ENCODE assay signal across 8 cellular contexts in the genomic region with DNA sequence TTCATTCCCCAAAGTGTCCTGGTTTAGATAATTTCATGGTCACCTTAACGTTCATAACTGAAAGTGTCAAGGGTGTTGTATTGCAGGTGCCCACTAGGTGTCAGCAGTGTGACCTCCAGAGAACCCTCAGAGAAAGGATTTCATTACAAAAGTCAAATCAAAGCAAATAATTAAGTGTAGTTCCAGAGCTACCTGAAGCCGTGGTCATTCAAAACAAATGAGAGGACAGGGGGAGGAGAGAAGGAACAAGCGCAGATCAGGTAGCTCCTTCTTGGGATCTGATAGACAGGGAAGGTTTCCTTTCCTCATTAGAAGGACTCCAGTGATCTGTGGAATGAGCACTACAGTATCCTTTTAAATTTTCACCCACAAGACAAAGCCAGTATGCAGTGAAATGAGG. TPM values are rescaled to one million over a fixed set of nuclear protein-coding genes. Genes with fewer than 3 reads are reported as not detected.
DNase-seq lines count a peak whose midpoint lies in the region; ATAC-seq, FAIRE-seq and TF ChIP-seq lines count a peak whose summit lies in the region.

A gene with protein sequence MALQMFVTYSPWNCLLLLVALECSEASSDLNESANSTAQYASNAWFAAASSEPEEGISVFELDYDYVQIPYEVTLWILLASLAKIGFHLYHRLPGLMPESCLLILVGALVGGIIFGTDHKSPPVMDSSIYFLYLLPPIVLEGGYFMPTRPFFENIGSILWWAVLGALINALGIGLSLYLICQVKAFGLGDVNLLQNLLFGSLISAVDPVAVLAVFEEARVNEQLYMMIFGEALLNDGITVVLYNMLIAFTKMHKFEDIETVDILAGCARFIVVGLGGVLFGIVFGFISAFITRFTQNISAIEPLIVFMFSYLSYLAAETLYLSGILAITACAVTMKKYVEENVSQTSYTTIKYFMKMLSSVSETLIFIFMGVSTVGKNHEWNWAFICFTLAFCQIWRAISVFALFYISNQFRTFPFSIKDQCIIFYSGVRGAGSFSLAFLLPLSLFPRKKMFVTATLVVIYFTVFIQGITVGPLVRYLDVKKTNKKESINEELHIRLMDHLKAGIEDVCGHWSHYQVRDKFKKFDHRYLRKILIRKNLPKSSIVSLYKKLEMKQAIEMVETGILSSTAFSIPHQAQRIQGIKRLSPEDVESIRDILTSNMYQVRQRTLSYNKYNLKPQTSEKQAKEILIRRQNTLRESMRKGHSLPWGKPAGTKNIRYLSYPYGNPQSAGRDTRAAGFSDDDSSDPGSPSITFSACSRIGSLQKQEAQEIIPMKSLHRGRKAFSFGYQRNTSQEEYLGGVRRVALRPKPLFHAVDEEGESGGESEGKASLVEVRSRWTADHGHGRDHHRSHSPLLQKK (plus strand): TSS at position 207 of the 400 bp plus-strand sequence. CDS start 534 bp downstream, outside the sequence.

- no TSS peak for BruUV-seq in MCF 10A (replicated peaks; lab: Mats Ljungman, UMichigan)

- ATAC-seq in T-cell (replicated peaks in 1 of 4) (peak in 3 of 4 experiments; percentile 57 to 62 (median 60)), HG02610 (IDR thresholded peaks at IDR 0.05; ENCODE audit: unreplicated experiment) (no peak)

- H3K4me1 ChIP-seq in liver (ENCODE audit: control insufficient read depth in 4 of 4, insufficient read depth in 4 of 4, low read length in 3 of 4), result no peaks in the 10 kb centered on the region

- H3K27ac Mint-ChIP-seq in T-cell (no peak within 1 kb of the TSS), MCF 10A (ENCODE audit: low read depth, unreplicated experiment) (no peak within 1 kb of the TSS)

- intact Hi-C loops in MCF 10A (cut with micrococcal nuclease), result loop anchor here (1.0 to 5.0 kb wide), 5 partner anchors 48 to 334 kb away; no protein-coding TSS in a partner anchor

- peak; percentile 81 for FAIRE-seq in GM18507 (lab: Jason Lieb, UNC)

- WGBS in liver, result 3% methylated on average over 3 of the region's 3 CpGs

- no peaks in the 10 kb centered on the region for H3K36me3 ChIP-seq in liver (ENCODE audit: control insufficient read depth in 4 of 4, insufficient read depth in 3 of 4, low read depth in 1 of 4, low read length in 3 of 4)

- TF ChIP-seq RAD21 in liver (IDR thresholded peaks at IDR 0.05), result peak; percentile 86 to 90

- H3K4me1 Mint-ChIP-seq in T-cell (no peaks in the 10 kb centered on the region), MCF 10A (ENCODE audit: insufficient read depth, unreplicated experiment) (no peaks in the 10 kb centered on the region)

- no peak within 1 kb of the TSS for H3K27ac ChIP-seq in C4-2B
- H3K27ac ChIP-seq in liver (ENCODE audit: low read depth in 1 of 2, low read length in 2 of 2), result no peak within 1 kb of the TSS

- peaks cover 0 to 4% (median 0%) of the 10 kb centered on the region in 4 donors for H3K27me3 ChIP-seq in liver (ENCODE audit: control insufficient read depth in 4 of 4, insufficient read depth in 4 of 4, low read length in 3 of 4)

- H3K9me3 ChIP-seq in liver (ENCODE audit: control insufficient read depth in 4 of 4, low read length in 3 of 4), result peaks cover 0 to 7% (median 0%) of the 10 kb centered on the region in 4 donors

- POLR2A ChIA-PET in T-cell (lab: Charles Lee), result no interaction called here
- POLR2A ChIA-PET in MCF 10A (lab: Yijun Ruan, JAX), result interaction anchor here (0.6 to 1.9 kb wide), 5 partner anchors 10 to 143 kb away, joined by 3 to 9 read pairs (median 3); no protein-coding TSS in a partner anchor

- CTCF ChIA-PET in T-cell (lab: Charles Lee), result interaction anchor here (0.5 to 2.5 kb wide), 9 partner anchors 10 to 400 kb away, joined by 3 to 15 read pairs (median 3); no protein-coding TSS in a partner anchor
- CTCF ChIA-PET in MCF 10A (lab: Yijun Ruan, JAX), result interaction anchor here (0.6 to 16.8 kb wide), 70 partner anchors 8 to 1158 kb away, joined by 3 to 291 read pairs (median 5); no protein-coding TSS in a partner anchor

- DNase-seq in GM18507 (ENCODE audit: extremely low spot score, insufficient read length, low read depth) (no peak), HS-5 (ENCODE audit: low read depth) (peak; percentile 13), T-cell (peak in 30 of 34 experiments; percentile 9 to 51 (median 32)), MCF 10A (ENCODE audit: unreplicated experiment) (peak; percentile 62)
- peak; percentile 11 for DNase-seq in stimulated activated CD8-positive, alpha-beta memory T cell treated with anti-CD3 and anti-CD28 coated beads, Interleukin-12 subunit alpha, Interleukin-12 subunit beta, amount 100 ng/mL, for 4 hours (ENCODE audit: low read depth)

- TF ChIP-seq CTCF in C4-2B (conservative IDR thresholded peaks at IDR 0.05) (peak; percentile 88), MCF 10A (IDR thresholded peaks at IDR 0.05; ENCODE audit: unreplicated experiment) (peak; percentile 79), liver (IDR thresholded peaks at IDR 0.05; ENCODE audit: low read depth, low read length, missing input control) (peak; percentile 84)

- H3K36me3 Mint-ChIP-seq in T-cell (peaks cover 6% of the 10 kb centered on the region), MCF 10A (ENCODE audit: insufficient read depth, unreplicated experiment) (no peaks in the 10 kb centered on the region)

- H3K4me3 Mint-ChIP-seq in T-cell, result no peak within 1 kb of the TSS
- H3K4me3 Mint-ChIP-seq in MCF 10A (ENCODE audit: unreplicated experiment), result no peak within 1 kb of the TSS

- no peak within 1 kb of the TSS for H3K9ac ChIP-seq in liver (ENCODE audit: low read depth in 1 of 2, low read length in 2 of 2)

- H3K4me3 ChIP-seq in liver (ENCODE audit: low read depth in 1 of 3, low read length in 3 of 3), result no peak within 1 kb of the TSS

- H3K27me3 Mint-ChIP-seq in T-cell, result peaks cover 28% of the 10 kb centered on the region in 2 donors
- H3K27me3 Mint-ChIP-seq in MCF 10A (ENCODE audit: insufficient read depth, unreplicated experiment), result peaks cover 11% of the 10 kb centered on the region

- H3K9me3 Mint-ChIP-seq in T-cell (peaks cover 2 to 15% (median 8%) of the 10 kb centered on the region in 3 donors), MCF 10A (ENCODE audit: unreplicated experiment) (peaks cover 9% of the 10 kb centered on the region)

TF ChIP-seq in liver, 16 proteins besides CTCF, POLR2A, EP300 and RAD21 (continues in another document):
- no peak for TF ChIP-seq YY1 (IDR thresholded peaks at IDR 0.05)
- TF ChIP-seq GABPA (IDR thresholded peaks at IDR 0.05 in 1 of 2, conservative IDR thresholded peaks at IDR 0.05 in 1 of 2), result no peak
- TF ChIP-seq, protein P1, sequence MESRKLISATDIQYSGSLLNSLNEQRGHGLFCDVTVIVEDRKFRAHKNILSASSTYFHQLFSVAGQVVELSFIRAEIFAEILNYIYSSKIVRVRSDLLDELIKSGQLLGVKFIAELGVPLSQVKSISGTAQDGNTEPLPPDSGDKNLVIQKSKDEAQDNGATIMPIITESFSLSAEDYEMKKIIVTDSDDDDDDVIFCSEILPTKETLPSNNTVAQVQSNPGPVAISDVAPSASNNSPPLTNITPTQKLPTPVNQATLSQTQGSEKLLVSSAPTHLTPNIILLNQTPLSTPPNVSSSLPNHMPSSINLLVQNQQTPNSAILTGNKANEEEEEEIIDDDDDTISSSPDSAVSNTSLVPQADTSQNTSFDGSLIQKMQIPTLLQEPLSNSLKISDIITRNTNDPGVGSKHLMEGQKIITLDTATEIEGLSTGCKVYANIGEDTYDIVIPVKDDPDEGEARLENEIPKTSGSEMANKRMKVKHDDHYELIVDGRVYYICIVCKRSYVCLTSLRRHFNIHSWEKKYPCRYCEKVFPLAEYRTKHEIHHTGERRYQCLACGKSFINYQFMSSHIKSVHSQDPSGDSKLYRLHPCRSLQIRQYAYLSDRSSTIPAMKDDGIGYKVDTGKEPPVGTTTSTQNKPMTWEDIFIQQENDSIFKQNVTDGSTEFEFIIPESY (IDR thresholded peaks at IDR 0.05), result no peak
- no peak for TF ChIP-seq EGR1 (IDR thresholded peaks at IDR 0.05; ENCODE audit: low read depth in 2 of 2)
- no peak for TF ChIP-seq TAF1 (conservative IDR thresholded peaks at IDR 0.05)
- no peak for TF ChIP-seq FOXA2 (IDR thresholded peaks at IDR 0.05)
- no peak for TF ChIP-seq RXRA (IDR thresholded peaks at IDR 0.05)
- TF ChIP-seq, protein P2, sequence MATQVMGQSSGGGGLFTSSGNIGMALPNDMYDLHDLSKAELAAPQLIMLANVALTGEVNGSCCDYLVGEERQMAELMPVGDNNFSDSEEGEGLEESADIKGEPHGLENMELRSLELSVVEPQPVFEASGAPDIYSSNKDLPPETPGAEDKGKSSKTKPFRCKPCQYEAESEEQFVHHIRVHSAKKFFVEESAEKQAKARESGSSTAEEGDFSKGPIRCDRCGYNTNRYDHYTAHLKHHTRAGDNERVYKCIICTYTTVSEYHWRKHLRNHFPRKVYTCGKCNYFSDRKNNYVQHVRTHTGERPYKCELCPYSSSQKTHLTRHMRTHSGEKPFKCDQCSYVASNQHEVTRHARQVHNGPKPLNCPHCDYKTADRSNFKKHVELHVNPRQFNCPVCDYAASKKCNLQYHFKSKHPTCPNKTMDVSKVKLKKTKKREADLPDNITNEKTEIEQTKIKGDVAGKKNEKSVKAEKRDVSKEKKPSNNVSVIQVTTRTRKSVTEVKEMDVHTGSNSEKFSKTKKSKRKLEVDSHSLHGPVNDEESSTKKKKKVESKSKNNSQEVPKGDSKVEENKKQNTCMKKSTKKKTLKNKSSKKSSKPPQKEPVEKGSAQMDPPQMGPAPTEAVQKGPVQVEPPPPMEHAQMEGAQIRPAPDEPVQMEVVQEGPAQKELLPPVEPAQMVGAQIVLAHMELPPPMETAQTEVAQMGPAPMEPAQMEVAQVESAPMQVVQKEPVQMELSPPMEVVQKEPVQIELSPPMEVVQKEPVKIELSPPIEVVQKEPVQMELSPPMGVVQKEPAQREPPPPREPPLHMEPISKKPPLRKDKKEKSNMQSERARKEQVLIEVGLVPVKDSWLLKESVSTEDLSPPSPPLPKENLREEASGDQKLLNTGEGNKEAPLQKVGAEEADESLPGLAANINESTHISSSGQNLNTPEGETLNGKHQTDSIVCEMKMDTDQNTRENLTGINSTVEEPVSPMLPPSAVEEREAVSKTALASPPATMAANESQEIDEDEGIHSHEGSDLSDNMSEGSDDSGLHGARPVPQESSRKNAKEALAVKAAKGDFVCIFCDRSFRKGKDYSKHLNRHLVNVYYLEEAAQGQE (IDR thresholded peaks at IDR 0.05), result no peak
- TF ChIP-seq HNF4G (IDR thresholded peaks at IDR 0.05), result no peak
- no peak for TF ChIP-seq FOXA1 (IDR thresholded peaks at IDR 0.05)
- TF ChIP-seq, protein P3, sequence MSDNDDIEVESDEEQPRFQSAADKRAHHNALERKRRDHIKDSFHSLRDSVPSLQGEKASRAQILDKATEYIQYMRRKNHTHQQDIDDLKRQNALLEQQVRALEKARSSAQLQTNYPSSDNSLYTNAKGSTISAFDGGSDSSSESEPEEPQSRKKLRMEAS (IDR thresholded peaks at IDR 0.05), result no peak
- TF ChIP-seq, protein P4, sequence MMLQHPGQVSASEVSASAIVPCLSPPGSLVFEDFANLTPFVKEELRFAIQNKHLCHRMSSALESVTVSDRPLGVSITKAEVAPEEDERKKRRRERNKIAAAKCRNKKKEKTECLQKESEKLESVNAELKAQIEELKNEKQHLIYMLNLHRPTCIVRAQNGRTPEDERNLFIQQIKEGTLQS (IDR thresholded peaks at IDR 0.05), result no peak
- TF ChIP-seq HNF4A (conservative IDR thresholded peaks at IDR 0.05), result no peak
- no peak for TF ChIP-seq NR2F2 (IDR thresholded peaks at IDR 0.05)

RNA-seq across cellular contexts. Expression of the gene that starts here (rescaled TPM):
- total RNA-seq in T-cell (under 1 TPM in 2 of 5 donors, not detected in 3; 0.09 to 0.13 TPM), MCF 10A (2022) (0.07 TPM in 1 of 2 replicates, not detected in the other), liver (not detected)
- polyA plus RNA-seq in liver, result not detected

Comparison
In these comparisons a context has a peak if more than half of its experiments do, and no peak if none do; other contexts are left out.
1. Peak in DNase-seq and ATAC-seq in T-cell; RNA of the gene not detected or under 1 TPM.
2. Peak in DNase-seq in MCF 10A; RNA of the gene not detected or under 1 TPM.